Comparison of ENCODE assay signal across 11 cellular contexts in genomic region chr11:12126352-12127019, GRCh38. TPM values are rescaled to one million over a fixed set of nuclear protein-coding genes. Genes with fewer than 3 reads are reported as not detected.
DNase-seq lines count a peak whose midpoint lies in the region; ATAC-seq, FAIRE-seq and TF ChIP-seq lines count a peak whose summit lies in the region.
"Had no signal": no experiment of that assay in that cellular context is flagged by ENCODE, and none has a peak within 500 bp of the region (broad histone marks: within the 10 kb centered on the region; RNA-seq: fewer than 3 reads in every experiment).

No MANE protein-coding gene starts in this region.

- H3K27me3 Mint-ChIP-seq in T-helper 2 cell treated with Interferon-gamma antibody and Interleukin-4, amounts not matched to agents 5 μg/mL and 100 μg/mL, for 36 hours (ENCODE audit: low read depth) = no peaks in the 10 kb centered on the region

- in situ Hi-C loops in gastrocnemius medialis (cut with MboI; ENCODE audit: low sequenced_read_pairs in 4 of 4) = no loop called here

- peaks cover 61% of the 10 kb centered on the region for H3K4me1 Mint-ChIP-seq in T-helper 2 cell treated with Interferon-gamma antibody and Interleukin-4, amounts not matched to agents 5 μg/mL and 100 μg/mL, for 36 hours (ENCODE audit: low read depth)
- H3K4me1 Mint-ChIP-seq in stimulated activated effector memory CD8-positive, alpha-beta T cell treated with anti-CD3 and anti-CD28 coated beads, Interleukin-12 subunit alpha, Interleukin-12 subunit beta, amount 100 ng/mL, for 72 hours = peaks cover 70% of the 10 kb centered on the region
- H3K4me1 Mint-ChIP-seq: B cell had no signal

- H3K9me2 ChIP-seq in MM.1S (replicated peaks; ENCODE audit: insufficient read depth, low read length) = no peaks in the 10 kb centered on the region

- no peaks in the 10 kb centered on the region for H3K9me3 ChIP-seq in gastrocnemius medialis
- no peaks in the 10 kb centered on the region for H3K9me3 ChIP-seq in MM.1S (replicated peaks; ENCODE audit: insufficient read depth, low read length)
- H3K9me3 ChIP-seq: ovary had no signal

- H4K20me1 ChIP-seq in MM.1S (ENCODE audit: insufficient read depth, low read length) = no peaks in the 10 kb centered on the region

- H2AFZ ChIP-seq in MM.1S (ENCODE audit: low read length) = no peak overlapping the region

- FAIRE-seq in RCC 7860 (lab: Jason Lieb, UNC) = peak; percentile 88

- no peaks in the 10 kb centered on the region for H3K9me3 Mint-ChIP-seq in T-helper 2 cell treated with Interferon-gamma antibody and Interleukin-4, amounts not matched to agents 5 μg/mL and 100 μg/mL, for 36 hours
- H3K9me3 Mint-ChIP-seq in stimulated activated effector memory CD8-positive, alpha-beta T cell treated with anti-CD3 and anti-CD28 coated beads, Interleukin-12 subunit alpha, Interleukin-12 subunit beta, amount 100 ng/mL, for 72 hours = no peaks in the 10 kb centered on the region

- H3K27me3 ChIP-seq in gastrocnemius medialis (no peaks in the 10 kb centered on the region), MM.1S (replicated peaks; ENCODE audit: insufficient read depth, low read length) (no peaks in the 10 kb centered on the region)
- H3K27me3 ChIP-seq: ovary had no signal

- H3K36me3 Mint-ChIP-seq in T-helper 2 cell treated with Interferon-gamma antibody and Interleukin-4, amounts not matched to agents 5 μg/mL and 100 μg/mL, for 36 hours (ENCODE audit: low read depth) = peaks cover 8% of the 10 kb centered on the region
- peaks cover 7% of the 10 kb centered on the region for H3K36me3 Mint-ChIP-seq in stimulated activated effector memory CD8-positive, alpha-beta T cell treated with anti-CD3 and anti-CD28 coated beads, Interleukin-12 subunit alpha, Interleukin-12 subunit beta, amount 100 ng/mL, for 72 hours

- TF ChIP-seq POLR2A in gastrocnemius medialis (IDR thresholded peaks at IDR 0.05) = no peak

- no peaks in the 10 kb centered on the region for H3F3A ChIP-seq in MM.1S (ENCODE audit: insufficient read depth, low read length)

- no peak for DNase-seq in T-helper 2 cell treated with Interferon-gamma antibody and Interleukin-4, amounts not matched to agents 5 μg/mL and 100 μg/mL, for 36 hours (ENCODE audit: low spot score)
- DNase-seq in T-helper 2 cell (no peak), RCC 7860 (ENCODE audit: low spot score) (peak; percentile 72), fibroblast of gingiva (ENCODE audit: low read depth) (peak; percentile 67), HT-29 (ENCODE audit: low spot score) (no peak), gastrocnemius medialis (no peak), MM.1S (no peak)
- no peak for DNase-seq in stimulated activated effector memory CD8-positive, alpha-beta T cell treated with anti-CD3 and anti-CD28 coated beads, Interleukin-12 subunit alpha, Interleukin-12 subunit beta, amount 100 ng/mL, for 72 hours (ENCODE audit: low spot score in 2 of 2)
- DNase-seq: activated CD8-positive, alpha-beta memory T cell treated with anti-CD3 and anti-CD28 coated beads, Interleukin-2, amount 50 U/mL, for 48 hours; ovary had no signal

- H3K4me1 ChIP-seq in gastrocnemius medialis = no peaks in the 10 kb centered on the region
- H3K4me1 ChIP-seq in MM.1S (ENCODE audit: low read length) = no peaks in the 10 kb centered on the region

- H3K27ac ChIP-seq in gastrocnemius medialis (no peak overlapping the region), MM.1S (ENCODE audit: low read length) (no peak overlapping the region)
- H3K27ac ChIP-seq: ovary had no signal

- intact Hi-C loops in gastrocnemius medialis (cut with DNase I; ENCODE audit: low total_unique reads) = no loop called here

- H3K36me3 ChIP-seq in gastrocnemius medialis (no peaks in the 10 kb centered on the region), MM.1S (replicated peaks; ENCODE audit: insufficient read depth, low read length) (no peaks in the 10 kb centered on the region)
- H3K36me3 ChIP-seq: ovary had no signal

- H3K4me2 ChIP-seq in MM.1S (ENCODE audit: low read depth, low read length) = no peak overlapping the region

- no peak overlapping the region for H3K9ac ChIP-seq in MM.1S (ENCODE audit: low read length)

- H3K4me3 ChIP-seq in gastrocnemius medialis (no peak overlapping the region), MM.1S (ENCODE audit: low read length) (no peak overlapping the region)
- H3K4me3 ChIP-seq: ovary had no signal

- TF ChIP-seq CTCF in gastrocnemius medialis (IDR thresholded peaks at IDR 0.05 in 4 of 5, conservative IDR thresholded peaks at IDR 0.05 in 1 of 5) (no peak), MM.1S (IDR thresholded peaks at IDR 0.05; ENCODE audit: low read length) (no peak)

- H3K4me3 Mint-ChIP-seq in T-helper 2 cell treated with Interferon-gamma antibody and Interleukin-4, amounts not matched to agents 5 μg/mL and 100 μg/mL, for 36 hours = no peak overlapping the region
- H3K4me3 Mint-ChIP-seq in stimulated activated effector memory CD8-positive, alpha-beta T cell treated with anti-CD3 and anti-CD28 coated beads, Interleukin-12 subunit alpha, Interleukin-12 subunit beta, amount 100 ng/mL, for 72 hours = no peak overlapping the region
- H3K4me3 Mint-ChIP-seq: B cell had no signal

- peak overlapping the region; percentile 62 for H3K27ac Mint-ChIP-seq in T-helper 2 cell treated with Interferon-gamma antibody and Interleukin-4, amounts not matched to agents 5 μg/mL and 100 μg/mL, for 36 hours
- peak overlapping the region; percentile 46 for H3K27ac Mint-ChIP-seq in stimulated activated effector memory CD8-positive, alpha-beta T cell treated with anti-CD3 and anti-CD28 coated beads, Interleukin-12 subunit alpha, Interleukin-12 subunit beta, amount 100 ng/mL, for 72 hours
- H3K27ac Mint-ChIP-seq: B cell had no signal

- H3K79me2 ChIP-seq in MM.1S (ENCODE audit: low read length) = no peaks in the 10 kb centered on the region

- ATAC-seq in stimulated activated effector memory CD8-positive, alpha-beta T cell treated with anti-CD3 and anti-CD28 coated beads, Interleukin-12 subunit alpha, Interleukin-12 subunit beta, amount 100 ng/mL, for 72 hours = no peak
- no peak for ATAC-seq in gastrocnemius medialis

RNA-seq across cellular contexts. Expression of gene MICAL2, which starts 16.1 kb away (rescaled TPM):
- total RNA-seq in HT-29 (2014; rRNA removed; shearing (Covaris generic)) = 150 and 153 TPM in 2 replicates
- total RNA-seq in gastrocnemius medialis = 10 to 100 TPM; 24.7 to 53.7 (median 37.0) TPM

Comparison
In these comparisons a context has a peak if more than half of its experiments do, and no peak if none do; other contexts are left out.
1. DNase-seq: peak in RCC 7860 (single experiment) and fibroblast of gingiva (single experiment); none in T-helper 2 cell treated with Interferon-gamma antibody and Interleukin-4, amounts not matched to agents 5 μg/mL and 100 μg/mL, for 36 hours (single experiment), T-helper 2 cell (0 of 5), stimulated activated effector memory CD8-positive, alpha-beta T cell treated with anti-CD3 and anti-CD28 coated beads, Interleukin-12 subunit alpha, Interleukin-12 subunit beta, amount 100 ng/mL, for 72 hours (0 of 2), HT-29 (single experiment), gastrocnemius medialis (0 of 2) and MM.1S (single experiment).